ENCODE assay signal across 22 cellular contexts in genomic region chr4:138645289-138645688, GRCh38.
A peak's percentile ranks its signal among the peaks of the same experiment; 100 is the strongest.
DNase-seq lines count a peak whose midpoint lies in the region; FAIRE-seq and TF ChIP-seq lines count a peak whose summit lies in the region.
"Had no signal": no experiment of that assay in that cellular context is flagged by ENCODE, and none has a peak within 500 bp of the region (broad histone marks: within the 10 kb centered on the region; RNA-seq: fewer than 3 reads in every experiment).

No MANE protein-coding gene starts in this region.

- H3K27me3 ChIP-seq in mammary epithelial cell (ENCODE audit: insufficient read depth, low read length) = no peaks in the 10 kb centered on the region
- H3K27me3 ChIP-seq: cardiac muscle cell, pancreas, right lobe of liver, suprapubic skin had no signal

- TF ChIP-seq CTCF in mammary epithelial cell (conservative IDR thresholded peaks at IDR 0.05 in 1 of 2, IDR thresholded peaks at IDR 0.05 in 1 of 2; ENCODE audit: extremely low read depth in 1 of 2, insufficient read depth in 1 of 2, low read depth in 1 of 2, low read length in 2 of 2) (no peak), kidney (IDR thresholded peaks at IDR 0.05; ENCODE audit: borderline replicate concordance, extremely low read depth, insufficient read depth) (no peak)

- H3K27ac ChIP-seq in mammary epithelial cell (ENCODE audit: insufficient read depth, low read depth, low read length) (no peak overlapping the region), kidney (ENCODE audit: low read depth in 2 of 2, low read length in 2 of 2) (no peak overlapping the region)
- H3K27ac ChIP-seq: pancreas, right lobe of liver, suprapubic skin had no signal

- in situ Hi-C loops in mammary epithelial cell (cut with MboI; ENCODE audit: low sequenced_read_pairs in 2 of 2) = no loop called here

- dilution Hi-C loops in mammary epithelial cell (cut with HindIII; ENCODE audit: low sequenced_read_pairs) = no loop called here

- H2AFZ ChIP-seq in mammary epithelial cell (ENCODE audit: low read depth, low read length) = no peak overlapping the region

- no TSS peak for BruUV-seq in mammary epithelial cell (replicated peaks; lab: Mats Ljungman, UMichigan)

- H3K9ac ChIP-seq in mammary epithelial cell (ENCODE audit: insufficient read depth, low read length) (no peak overlapping the region), kidney (ENCODE audit: low read length in 2 of 2) (no peak overlapping the region)

- H3K4me3 ChIP-seq in mammary epithelial cell (replicated peaks in 1 of 3; ENCODE audit: insufficient read depth in 1 of 3, low read depth in 2 of 3, low read length in 3 of 3) = no peak overlapping the region
- H3K4me3 ChIP-seq in kidney (ENCODE audit: low read length in 2 of 2) = no peak overlapping the region
- H3K4me3 ChIP-seq: cardiac muscle cell, pancreas, right lobe of liver, suprapubic skin had no signal

- 63% methylated on average over 4 of the region's 4 CpGs for WGBS in mammary epithelial cell (ENCODE audit: low coverage, missing lambda C conversion rate)

- H3K4me1 ChIP-seq in mammary epithelial cell (ENCODE audit: insufficient read depth, low read length) (no peaks in the 10 kb centered on the region), kidney (ENCODE audit: control insufficient read depth in 1 of 2, insufficient read depth in 1 of 2, low read depth in 1 of 2, low read length in 2 of 2) (no peaks in the 10 kb centered on the region)
- H3K4me1 ChIP-seq: pancreas, right lobe of liver, suprapubic skin had no signal

- FAIRE-seq in kidney (lab: Jason Lieb, UNC) = no peak
- FAIRE-seq: frontal cortex, GM12892, H1, keratinocyte, pancreas had no signal

- no peaks in the 10 kb centered on the region for H3K36me3 ChIP-seq in mammary epithelial cell (ENCODE audit: insufficient read depth, low read length)
- no peaks in the 10 kb centered on the region for H3K36me3 ChIP-seq in kidney (ENCODE audit: control insufficient read depth in 1 of 2, insufficient read depth in 2 of 2, low read length in 2 of 2)
- H3K36me3 ChIP-seq: cardiac muscle cell, pancreas, right lobe of liver, suprapubic skin had no signal

- intact Hi-C loops in mammary epithelial cell (cut with micrococcal nuclease) (no loop called here), kidney (cut with DNase I) (no loop called here)

- CTCF ChIA-PET in mammary epithelial cell (lab: Charles Lee; ENCODE audit: low non-redundant PET) = no interaction called here

- no peak overlapping the region for H3K4me2 ChIP-seq in mammary epithelial cell (ENCODE audit: insufficient read depth, low read depth, low read length)

- DNase-seq in EH (ENCODE audit: low read depth) (peak; percentile 51), M059J (ENCODE audit: low read depth) (peak; percentile 84), mammary epithelial cell (peak; percentile 5), myocyte (ENCODE audit: low read depth) (peak; percentile 36), kidney (no peak), NCI-H2196 treated with DMSO at 0.1 percent for 48 hours (lab: John Stamatoyannopoulos, UW; ENCODE audit: unreplicated experiment) (no peak)
- DNase-seq in stimulated activated CD4-positive, alpha-beta T cell treated with anti-CD3 and anti-CD28 coated beads, Interleukin-2, amount 100 ng/mL, for 24 hours = no peak
- DNase-seq: activated CD4-positive, alpha-beta T cell treated with anti-CD3 and anti-CD28 coated beads, Interleukin-2, amount 10 ng/mL, durations not matched to agents 24 days and 14 days; activated naive CD8-positive, alpha-beta T cell treated with anti-CD3 and anti-CD28 coated beads, Interleukin-2, amount 10 ng/mL, durations not matched to agents 7 days and 5 days; CD4-positive, alpha-beta memory T cell; hypothalamus; natural killer cell; NCI-H1417; NCI-H774; pancreas; right lobe of liver had no signal

- H3K79me2 ChIP-seq in mammary epithelial cell (ENCODE audit: insufficient read depth, low read length) = no peaks in the 10 kb centered on the region

- H4K20me1 ChIP-seq in mammary epithelial cell (ENCODE audit: insufficient read depth, low read length) = no peaks in the 10 kb centered on the region

- H3K9me3 ChIP-seq in mammary epithelial cell (replicated peaks; ENCODE audit: insufficient read depth, low read length) = no peaks in the 10 kb centered on the region
- H3K9me3 ChIP-seq in kidney (ENCODE audit: control insufficient read depth in 1 of 2, low read length in 2 of 2) = no peaks in the 10 kb centered on the region
- H3K9me3 ChIP-seq: pancreas, right lobe of liver, suprapubic skin had no signal

Comparison
In these comparisons a context has a peak if more than half of its experiments do, and no peak if none do; other contexts are left out.
1. DNase-seq: peak in EH (single experiment), M059J (single experiment), mammary epithelial cell (single experiment) and myocyte (single experiment); none in kidney (single experiment), NCI-H2196 treated with DMSO at 0.1 percent for 48 hours (single experiment) and stimulated activated CD4-positive, alpha-beta T cell treated with anti-CD3 and anti-CD28 coated beads, Interleukin-2, amount 100 ng/mL, for 24 hours (0 of 2).